ENCODE assay signal across 9 cellular contexts in the genomic region with DNA sequence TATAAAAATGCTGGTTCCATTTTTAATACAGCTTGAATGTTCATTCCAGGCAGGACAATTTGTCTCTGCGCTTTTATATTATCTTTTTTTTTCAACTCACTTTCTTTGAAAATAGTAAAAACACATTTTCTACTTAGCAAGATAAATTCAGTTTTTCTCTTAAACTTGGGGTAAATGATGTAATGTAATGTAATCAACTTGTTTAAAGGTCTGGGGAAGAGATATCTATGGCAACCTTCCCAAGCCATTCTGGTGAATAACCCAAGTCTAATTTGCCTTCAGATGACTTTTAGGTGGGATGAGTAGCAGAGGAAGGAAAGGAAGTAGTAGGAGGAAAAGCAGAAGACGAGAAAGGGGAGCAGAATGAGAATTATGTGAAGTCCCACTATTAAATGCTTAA.
"Had no signal": no experiment of that assay in that cellular context is flagged by ENCODE, and none has a peak within 500 bp of the region (broad histone marks: within the 10 kb centered on the region; RNA-seq: fewer than 3 reads in every experiment).

No MANE protein-coding gene starts in this region.

- H3K4me1 ChIP-seq: HAP-1 had no signal

- H3K36me3 ChIP-seq: HAP-1 had no signal

- ATAC-seq: HCT116, HepG2 had no signal

- DNase-seq: GM23248, GOT3, H7, HFFc6, KBM-7 had no signal

- H3K9ac ChIP-seq: GM23248 had no signal

- H3K4me3 ChIP-seq: GM23248, HAP-1 had no signal

- FAIRE-seq: HepG2 had no signal

- H3K9me3 ChIP-seq: HAP-1 had no signal

- H2AFZ ChIP-seq: GM23248 had no signal

- H3K27ac ChIP-seq: GM23248, HL-60 had no signal
